ENCODE assay signal across 16 cellular contexts in the genomic region with DNA sequence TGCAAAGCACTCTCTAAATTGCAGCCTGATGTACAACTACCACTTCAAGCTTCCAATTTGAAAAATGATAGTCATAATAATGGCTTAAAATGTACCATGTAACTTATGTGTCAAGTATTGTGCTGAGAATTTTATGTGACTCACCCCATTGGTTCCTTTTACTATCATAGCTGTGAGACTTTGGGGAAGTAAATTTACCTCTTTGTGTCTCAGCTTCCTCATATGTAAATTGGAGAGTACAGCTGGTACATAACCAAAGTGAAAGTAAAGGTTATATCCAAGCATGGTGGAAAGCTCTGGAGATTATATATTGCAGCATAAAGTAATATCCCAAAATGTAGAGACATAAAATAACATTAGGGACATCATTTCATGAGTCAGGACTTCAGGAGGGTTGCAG.
DNase-seq lines count a peak whose midpoint lies in the region; ATAC-seq, FAIRE-seq and TF ChIP-seq lines count a peak whose summit lies in the region.
"Had no signal": no experiment of that assay in that cellular context is flagged by ENCODE, and none has a peak within 500 bp of the region (broad histone marks: within the 10 kb centered on the region; RNA-seq: fewer than 3 reads in every experiment).

No MANE protein-coding gene starts in this region.

- no peak for TF ChIP-seq CTCF in GM12878 (IDR thresholded peaks at IDR 0.05 in 2 of 3, conservative IDR thresholded peaks at IDR 0.05 in 1 of 3; ENCODE audit: control insufficient read depth in 2 of 3, extremely low read depth in 1 of 3, insufficient read depth in 1 of 3, low read depth in 3 of 3, low read length in 3 of 3)
- TF ChIP-seq CTCF in esophagus muscularis mucosa (IDR thresholded peaks at IDR 0.05): no peak

- POLR2A ChIA-PET in GM12878 (lab: Charles Lee): interaction anchor here (0.5 kb wide), 1 partner anchor 304 kb away, joined by 3 read pairs; no protein-coding TSS in a partner anchor

- no peak for TF ChIP-seq RAD21 in GM12878 (IDR thresholded peaks at IDR 0.05; ENCODE audit: insufficient read depth, low read depth, low read length)

- no peak for TF ChIP-seq POLR2A in GM12878 (IDR thresholded peaks at IDR 0.05; ENCODE audit: low read depth, low read length)
- no peak for TF ChIP-seq POLR2A in esophagus muscularis mucosa (IDR thresholded peaks at IDR 0.05; ENCODE audit: low read depth)

- in situ Hi-C loops in GM12878 (cut with MboI): no loop called here

- DNase-seq in MV-4-11 (lab: John Stamatoyannopoulos, UW) (peak; percentile 66), GM12878 (ENCODE audit: low read depth, low spot score) (no peak), inferior parietal cortex (ENCODE audit: extremely low spot score) (no peak), NCI-H1092 treated with DMSO at 0.1 percent for 48 hours (lab: John Stamatoyannopoulos, UW) (no peak), esophagus muscularis mucosa (ENCODE audit: extremely low spot score) (no peak)
- DNase-seq: activated CD8-positive, alpha-beta memory T cell treated with anti-CD3 and anti-CD28 coated beads, Interleukin-2, amount 10 ng/mL, durations not matched to agents 7 days and 5 days; heart right ventricle; kidney; NCI-H1105 treated with DMSO at 0.1 percent for 48 hours; SHP77; stimulated activated naive CD4-positive, alpha-beta T cell; transverse colon had no signal

- no peaks in the 10 kb centered on the region for H4K20me1 ChIP-seq in GM12878 (ENCODE audit: control insufficient read depth, insufficient read depth)

- H3K27me3 ChIP-seq in GM12878 (replicated peaks in 1 of 2; ENCODE audit: control insufficient read depth in 2 of 2, insufficient read depth in 2 of 2, low read length in 1 of 2) (no peaks in the 10 kb centered on the region), esophagus muscularis mucosa (no peaks in the 10 kb centered on the region)
- H3K27me3 ChIP-seq: heart right ventricle, transverse colon had no signal

- RAD21 ChIA-PET in GM12878 (lab: Charles Lee; ENCODE audit: unreplicated experiment): no interaction called here

- H3K4me1 ChIP-seq in GM12878 (ENCODE audit: control insufficient read depth, insufficient read depth, low read length): no peaks in the 10 kb centered on the region
- no peaks in the 10 kb centered on the region for H3K4me1 ChIP-seq in esophagus muscularis mucosa
- H3K4me1 ChIP-seq: HAP-1, heart right ventricle, transverse colon had no signal

- no peak for FAIRE-seq in GM12878 (lab: Jason Lieb, UNC)
- FAIRE-seq: kidney had no signal

- peak; percentile 69 for ATAC-seq in GM18868 (IDR thresholded peaks at IDR 0.05; ENCODE audit: unreplicated experiment)
- peak; percentile 91 for ATAC-seq in HG02610 (IDR thresholded peaks at IDR 0.05; ENCODE audit: unreplicated experiment)
- ATAC-seq in GM12878: peak; percentile 47; the same call in 2 of the 3 replicates
- no peak for ATAC-seq in GM19395 (IDR thresholded peaks at IDR 0.05; ENCODE audit: unreplicated experiment)
- ATAC-seq: activated CD8-positive, alpha-beta memory T cell treated with anti-CD3 and anti-CD28 coated beads, Interleukin-2, amount 10 ng/mL, durations not matched to agents 7 days and 5 days; heart right ventricle had no signal

- no peak overlapping the region for H3K4me2 ChIP-seq in GM12878 (ENCODE audit: control insufficient read depth, insufficient read depth)

- no TSS peak for BruUV-seq in GM12878 (replicated peaks; lab: Mats Ljungman, UMichigan)

- TF ChIP-seq EP300 in GM12878 (IDR thresholded peaks at IDR 0.05; ENCODE audit: borderline replicate concordance in 1 of 2, control insufficient read depth in 1 of 2, low read depth in 2 of 2, low read length in 2 of 2) (no peak), esophagus muscularis mucosa (IDR thresholded peaks at IDR 0.05) (no peak)

- SMC1A ChIA-PET in GM12878 (lab: Charles Lee; ENCODE audit: uncharacterized antibody, unreplicated experiment): interaction anchor here (0.5 to 1.6 kb wide), 5 partner anchors 14 to 272 kb away, joined by 3 to 4 read pairs (median 3); no protein-coding TSS in a partner anchor

- no peaks in the 10 kb centered on the region for H3K79me2 ChIP-seq in GM12878 (ENCODE audit: control insufficient read depth, insufficient read depth, low read length)

- CTCF ChIA-PET in GM12878 (lab: Yijun Ruan, JAX): no interaction called here

- no peak overlapping the region for H3K9ac ChIP-seq in GM12878 (ENCODE audit: control insufficient read depth, insufficient read depth, low read length)

- intact Hi-C loops in GM12878 (cut with micrococcal nuclease; ENCODE audit: unreplicated experiment): loop anchor here (10.0 kb wide), 1 partner anchor 59 kb away; no protein-coding TSS in a partner anchor
- intact Hi-C loops in esophagus muscularis mucosa (cut with DNase I): no loop called here

- no peak overlapping the region for H3K4me3 ChIP-seq in GM12878
- H3K4me3 ChIP-seq in esophagus muscularis mucosa: no peak overlapping the region
- H3K4me3 ChIP-seq: HAP-1, heart right ventricle, transverse colon had no signal

- no peak overlapping the region for H2AFZ ChIP-seq in GM12878 (ENCODE audit: control insufficient read depth, low read depth, low read length)

- H3K27ac ChIP-seq in GM12878 (ENCODE audit: control insufficient read depth, insufficient read depth) (no peak overlapping the region), esophagus muscularis mucosa (replicated peaks in 1 of 4) (no peak overlapping the region)
- H3K27ac ChIP-seq: heart right ventricle, transverse colon had no signal

- H3K9me3 ChIP-seq in GM12878 (replicated peaks; ENCODE audit: control insufficient read depth, insufficient read depth, low read length) (no peaks in the 10 kb centered on the region), esophagus muscularis mucosa (no peaks in the 10 kb centered on the region)
- H3K9me3 ChIP-seq: HAP-1, transverse colon had no signal

- H3K36me3 ChIP-seq in GM12878 (ENCODE audit: control insufficient read depth in 2 of 2, insufficient read depth in 2 of 2, low read length in 1 of 2): no peaks in the 10 kb centered on the region
- H3K36me3 ChIP-seq in esophagus muscularis mucosa: no peaks in the 10 kb centered on the region
- H3K36me3 ChIP-seq: HAP-1, heart right ventricle, transverse colon had no signal

TF ChIP-seq in GM12878, 131 proteins besides CTCF, POLR2A, EP300 and RAD21:
- TF ChIP-seq SMC3 (IDR thresholded peaks at IDR 0.05; ENCODE audit: borderline replicate concordance, low read length) (no peak), SIN3A (IDR thresholded peaks at IDR 0.05; ENCODE audit: low read depth, low read length) (no peak)
